In the genomic region with DNA sequence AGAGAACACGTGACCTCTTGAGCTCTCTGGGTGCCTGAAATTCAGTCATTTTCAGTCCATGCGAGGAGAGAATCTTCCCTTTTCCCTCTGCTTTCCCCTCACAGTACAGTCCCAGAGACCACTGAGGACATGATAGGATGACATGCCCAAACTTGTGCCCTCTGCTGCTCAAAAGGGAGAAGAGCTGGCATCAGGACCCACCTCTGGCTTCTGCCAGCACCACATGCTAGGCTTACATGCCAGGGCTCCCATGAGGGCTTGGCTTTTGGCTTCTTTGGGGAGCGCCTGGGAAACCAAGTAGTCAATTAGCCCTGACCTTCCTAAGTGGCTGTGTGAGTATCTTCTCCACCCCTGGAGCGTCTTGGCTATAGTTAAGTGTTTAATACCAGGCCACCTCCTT, we compare ENCODE assay signal across 10 cellular contexts. TPM values are rescaled to one million over a fixed set of nuclear protein-coding genes. Genes with fewer than 3 reads are reported as not detected.
DNase-seq lines count a peak whose midpoint lies in the region; ATAC-seq and TF ChIP-seq lines count a peak whose summit lies in the region.
"Had no signal": no experiment of that assay in that cellular context is flagged by ENCODE, and none has a peak within 500 bp of the region (broad histone marks: within the 10 kb centered on the region; RNA-seq: fewer than 3 reads in every experiment).

No MANE protein-coding gene starts in this region.

- no peaks in the 10 kb centered on the region for H3K79me2 ChIP-seq in OCI-LY3 (ENCODE audit: low read length)

- H3K4me1 ChIP-seq in OCI-LY3 (ENCODE audit: low read length) = peaks cover 2% of the 10 kb centered on the region; the same call in 1 of the 2 replicates
- H3K4me1 ChIP-seq in CD8-positive, alpha-beta T cell (ENCODE audit: insufficient read depth, low read length) = peaks cover 1% of the 10 kb centered on the region
- peaks cover 0 to 31% (median 5%) of the 10 kb centered on the region in 3 donors for H3K4me1 ChIP-seq in esophagus squamous epithelium
- H3K4me1 ChIP-seq: Caco-2 had no signal

- H3K9me3 Mint-ChIP-seq in stimulated activated effector memory CD8-positive, alpha-beta T cell treated with anti-CD3 and anti-CD28 coated beads, Interleukin-12 subunit alpha, Interleukin-12 subunit beta, amount 100 ng/mL, for 72 hours = no peaks in the 10 kb centered on the region
- H3K9me3 Mint-ChIP-seq in CD8-positive, alpha-beta T cell = no peaks in the 10 kb centered on the region

- no peak overlapping the region for H3K4me3 Mint-ChIP-seq in stimulated activated effector memory CD8-positive, alpha-beta T cell treated with anti-CD3 and anti-CD28 coated beads, Interleukin-12 subunit alpha, Interleukin-12 subunit beta, amount 100 ng/mL, for 72 hours
- H3K4me3 Mint-ChIP-seq in CD8-positive, alpha-beta T cell = no peak overlapping the region

- H2AFZ ChIP-seq in OCI-LY3 (ENCODE audit: low read depth, low read length) = no peak overlapping the region

- H3K27me3 ChIP-seq in OCI-LY3 (ENCODE audit: low read depth, low read length) = no peaks in the 10 kb centered on the region
- H3K27me3 ChIP-seq in CD8-positive, alpha-beta T cell (ENCODE audit: insufficient read depth, low read length) = no peaks in the 10 kb centered on the region
- no peaks in the 10 kb centered on the region for H3K27me3 ChIP-seq in esophagus squamous epithelium

- no peak overlapping the region for H3K27ac ChIP-seq in OCI-LY3 (ENCODE audit: low read length)
- H3K27ac ChIP-seq in CD8-positive, alpha-beta T cell (ENCODE audit: low read depth, low read length) = no peak overlapping the region
- no peak overlapping the region for H3K27ac ChIP-seq in esophagus squamous epithelium

- TF ChIP-seq CTCF in OCI-LY3 (IDR thresholded peaks at IDR 0.05; ENCODE audit: low read depth, low read length) (peak; percentile 34), epithelial cell of esophagus (IDR thresholded peaks at IDR 0.05; ENCODE audit: insufficient read depth, low read depth, low read length, missing control alignments) (peak; percentile 28), esophagus squamous epithelium (IDR thresholded peaks at IDR 0.05) (peak in 1 of 6 experiments; percentile 8)
- no peak for TF ChIP-seq CTCF in CD8-positive, alpha-beta T cell (IDR thresholded peaks at IDR 0.05)

- H3K9ac ChIP-seq in OCI-LY3 (ENCODE audit: low read length) = no peak overlapping the region

- CTCF ChIA-PET in CD8-positive, alpha-beta T cell (lab: Charles Lee) = interaction anchor here (1.1 to 14.1 kb wide), 2 partner anchors 76 to 83 kb away, joined by 3 to 286 read pairs; no protein-coding TSS in a partner anchor

- H3K27ac Mint-ChIP-seq in stimulated activated effector memory CD8-positive, alpha-beta T cell treated with anti-CD3 and anti-CD28 coated beads, Interleukin-12 subunit alpha, Interleukin-12 subunit beta, amount 100 ng/mL, for 72 hours = peak overlapping the region; percentile 68
- H3K27ac Mint-ChIP-seq in CD8-positive, alpha-beta T cell = no peak overlapping the region

- intact Hi-C loops in CD8-positive, alpha-beta T cell (cut with DNase I, micrococcal nuclease) = loop anchor here in 1 of 2 experiments (5.0 kb wide), 1 partner anchor 158 kb away; no protein-coding TSS in a partner anchor
- intact Hi-C loops in esophagus squamous epithelium (cut with DNase I) = no loop called here

- H3K36me3 ChIP-seq in OCI-LY3 (replicated peaks; ENCODE audit: low read depth, low read length) (peaks cover 25% of the 10 kb centered on the region), esophagus squamous epithelium (peaks cover 15 to 77% (median 38%) of the 10 kb centered on the region in 3 donors)
- H3K36me3 ChIP-seq in CD8-positive, alpha-beta T cell (ENCODE audit: insufficient read depth, low read length) = peaks cover 34% of the 10 kb centered on the region

- DNase-seq in activated effector memory CD4-positive, alpha-beta T cell treated with anti-CD3 and anti-CD28 coated beads, Interleukin-2, amount 50 U/mL, for 16 hours = peak; percentile 59
- DNase-seq in activated effector memory CD4-positive, alpha-beta T cell treated with Interleukin-2 at 50 U/mL for 16 hours = no peak
- peak; percentile 32 for DNase-seq in epithelial cell of esophagus (ENCODE audit: low read depth)
- DNase-seq in stimulated activated effector memory CD8-positive, alpha-beta T cell treated with anti-CD3 and anti-CD28 coated beads, Interleukin-12 subunit alpha, Interleukin-12 subunit beta, amount 100 ng/mL, for 72 hours (ENCODE audit: low spot score in 2 of 2) = no peak
- no peak for DNase-seq in CD8-positive, alpha-beta T cell
- no peak for DNase-seq in NCI-H1048 (lab: John Stamatoyannopoulos, UW)
- DNase-seq in esophagus squamous epithelium (lab: John Stamatoyannopoulos, UW) = no peak
- DNase-seq: Caco-2; stimulated activated CD4-positive, alpha-beta T cell treated with anti-CD3 and anti-CD28 coated beads, Interleukin-4, amount 100 ng/mL, for 24 hours had no signal

- H3K4me1 Mint-ChIP-seq in stimulated activated effector memory CD8-positive, alpha-beta T cell treated with anti-CD3 and anti-CD28 coated beads, Interleukin-12 subunit alpha, Interleukin-12 subunit beta, amount 100 ng/mL, for 72 hours = peaks cover 5% of the 10 kb centered on the region
- peaks cover 4% of the 10 kb centered on the region for H3K4me1 Mint-ChIP-seq in CD8-positive, alpha-beta T cell (ENCODE audit: low read depth)

- no peaks in the 10 kb centered on the region for H3K27me3 Mint-ChIP-seq in CD8-positive, alpha-beta T cell (ENCODE audit: low read depth)

- H3K9me3 ChIP-seq in OCI-LY3 (ENCODE audit: insufficient read depth, low read length) (no peaks in the 10 kb centered on the region), esophagus squamous epithelium (no peaks in the 10 kb centered on the region)
- no peaks in the 10 kb centered on the region for H3K9me3 ChIP-seq in CD8-positive, alpha-beta T cell (ENCODE audit: low read length)
- H3K9me3 ChIP-seq: Caco-2 had no signal

- POLR2A ChIA-PET in CD8-positive, alpha-beta T cell (lab: Charles Lee) = no interaction called here

- no peak for ATAC-seq in stimulated activated effector memory CD8-positive, alpha-beta T cell treated with anti-CD3 and anti-CD28 coated beads, Interleukin-12 subunit alpha, Interleukin-12 subunit beta, amount 100 ng/mL, for 72 hours
- no peak for ATAC-seq in CD8-positive, alpha-beta T cell

- no peaks in the 10 kb centered on the region for H4K20me1 ChIP-seq in OCI-LY3 (ENCODE audit: insufficient read depth, low read length)

- no peak for TF ChIP-seq POLR2A in esophagus squamous epithelium (IDR thresholded peaks at IDR 0.05)

- WGBS in esophagus squamous epithelium, 2 donors = 62 to 69% methylated on average over 3 to 4 of the region's 4 CpGs

- no peak overlapping the region for H3K4me2 ChIP-seq in OCI-LY3 (ENCODE audit: low read length)

- peaks cover 67% of the 10 kb centered on the region for H3K36me3 Mint-ChIP-seq in stimulated activated effector memory CD8-positive, alpha-beta T cell treated with anti-CD3 and anti-CD28 coated beads, Interleukin-12 subunit alpha, Interleukin-12 subunit beta, amount 100 ng/mL, for 72 hours
- H3K36me3 Mint-ChIP-seq in CD8-positive, alpha-beta T cell = peaks cover 77% of the 10 kb centered on the region

- H3K4me3 ChIP-seq in OCI-LY3 (ENCODE audit: low read length) (no peak overlapping the region), epithelial cell of esophagus (ENCODE audit: low read length) (no peak overlapping the region), esophagus squamous epithelium (no peak overlapping the region)
- H3K4me3 ChIP-seq in CD8-positive, alpha-beta T cell (ENCODE audit: low read depth, low read length) = no peak overlapping the region

RNA-seq across cellular contexts. Expression of gene KCNQ4, which starts 13.8 kb away (rescaled TPM):
- under 1 TPM; 0.31 to 0.35 TPM for total RNA-seq in CD8-positive, alpha-beta T cell
- total RNA-seq in esophagus squamous epithelium = 1 to 10 TPM in 1 of 4 donors, under 1 TPM in 3; 0.50 to 2.1 (median 0.81) TPM

Comparison
In these comparisons a context has a peak if more than half of its experiments do, and no peak if none do; other contexts are left out.
1. DNase-seq: peak in activated effector memory CD4-positive, alpha-beta T cell treated with anti-CD3 and anti-CD28 coated beads, Interleukin-2, amount 50 U/mL, for 16 hours (single experiment) and epithelial cell of esophagus (single experiment); none in activated effector memory CD4-positive, alpha-beta T cell treated with Interleukin-2 at 50 U/mL for 16 hours (single experiment), stimulated activated effector memory CD8-positive, alpha-beta T cell treated with anti-CD3 and anti-CD28 coated beads, Interleukin-12 subunit alpha, Interleukin-12 subunit beta, amount 100 ng/mL, for 72 hours (0 of 2), CD8-positive, alpha-beta T cell (0 of 7), NCI-H1048 (single experiment) and esophagus squamous epithelium (single experiment).